ENCODE assay signal across 1 cellular context in the genomic region with DNA sequence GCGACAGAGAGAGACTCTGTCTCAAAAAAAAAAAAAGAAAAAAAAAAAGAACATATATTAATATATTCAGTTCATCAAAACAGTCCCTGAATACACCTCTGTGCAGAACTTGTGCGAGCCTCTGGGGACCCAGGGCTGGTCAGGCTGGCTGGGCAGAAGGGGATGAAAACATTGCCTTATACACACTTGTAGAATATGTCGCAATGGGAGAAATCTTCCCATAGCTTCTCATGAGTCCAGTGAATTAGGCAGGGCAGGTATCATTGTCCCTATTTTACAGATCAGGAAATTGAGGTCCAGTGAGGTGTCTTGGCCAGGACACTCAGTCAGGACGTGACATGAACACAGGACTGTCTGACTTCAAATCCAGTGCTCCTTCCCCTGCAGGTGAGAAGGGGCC.
TF ChIP-seq lines count a peak whose summit lies in the region.

No MANE protein-coding gene starts in this region.

TF ChIP-seq in K562, 482 proteins besides CTCF, POLR2A, EP300 and RAD21 (continued from another document):
- no peak for TF ChIP-seq ZNF695 (CRISPR knock-in tag; IDR thresholded peaks at IDR 0.05)
- TF ChIP-seq, protein P1, sequence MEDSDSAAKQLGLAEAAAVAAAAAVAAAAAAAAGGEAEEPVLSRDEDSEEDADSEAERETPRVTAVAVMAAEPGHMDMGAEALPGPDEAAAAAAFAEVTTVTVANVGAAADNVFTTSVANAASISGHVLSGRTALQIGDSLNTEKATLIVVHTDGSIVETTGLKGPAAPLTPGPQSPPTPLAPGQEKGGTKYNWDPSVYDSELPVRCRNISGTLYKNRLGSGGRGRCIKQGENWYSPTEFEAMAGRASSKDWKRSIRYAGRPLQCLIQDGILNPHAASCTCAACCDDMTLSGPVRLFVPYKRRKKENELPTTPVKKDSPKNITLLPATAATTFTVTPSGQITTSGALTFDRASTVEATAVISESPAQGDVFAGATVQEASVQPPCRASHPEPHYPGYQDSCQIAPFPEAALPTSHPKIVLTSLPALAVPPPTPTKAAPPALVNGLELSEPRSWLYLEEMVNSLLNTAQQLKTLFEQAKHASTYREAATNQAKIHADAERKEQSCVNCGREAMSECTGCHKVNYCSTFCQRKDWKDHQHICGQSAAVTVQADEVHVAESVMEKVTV (CRISPR knock-in tag; IDR thresholded peaks at IDR 0.05): no peak
- peak; percentile 56; the same call in 1 of the 2 replicates for TF ChIP-seq EZH2 (IDR thresholded peaks at IDR 0.05; ENCODE audit: borderline replicate concordance, low read depth, low read length)
